ENCODE assay signal across 9 cellular contexts in the genomic region with DNA sequence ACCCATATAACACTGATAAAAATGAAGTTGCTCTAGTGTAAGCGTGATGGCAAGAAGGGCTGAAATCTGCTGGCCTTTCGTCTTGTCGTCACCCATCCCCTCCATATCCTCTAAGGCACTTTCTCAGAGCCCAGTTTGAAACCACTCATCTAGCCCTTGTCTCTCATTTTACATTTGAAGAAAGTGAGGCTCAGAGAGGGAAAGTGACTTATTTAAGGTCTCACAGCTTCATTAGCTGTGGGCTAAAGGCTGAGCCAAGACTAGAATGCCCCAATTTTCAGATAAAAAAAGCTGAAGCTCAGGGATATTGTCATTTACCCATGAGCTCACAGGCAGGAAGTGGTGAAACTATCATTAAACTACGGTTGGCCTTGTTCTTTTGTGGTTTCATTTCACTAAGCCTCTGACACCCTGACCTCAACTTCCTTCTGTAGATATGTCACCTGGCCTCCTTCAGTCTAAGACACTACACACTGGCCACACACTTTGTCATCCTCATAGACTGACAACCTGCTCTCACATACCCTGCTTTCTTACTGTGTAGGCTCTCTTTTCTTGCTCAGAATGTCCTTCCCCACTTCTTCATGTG.
DNase-seq lines count a peak whose midpoint lies in the region; ATAC-seq and TF ChIP-seq lines count a peak whose summit lies in the region.
"Had no signal": no experiment of that assay in that cellular context is flagged by ENCODE, and none has a peak within 500 bp of the region (broad histone marks: within the 10 kb centered on the region; RNA-seq: fewer than 3 reads in every experiment).

No MANE protein-coding gene starts in this region.

- DNase-seq in CD4-positive, CD25-positive, alpha-beta regulatory T cell, result peak; percentile 29 to 96 (median 88)
- peak; percentile 60 for DNase-seq in activated CD4-positive, alpha-beta T cell treated with anti-CD3 and anti-CD28 coated beads for 36 hours
- peak in 1 of 3 donors; percentile 41 for DNase-seq in mucosa of descending colon
- DNase-seq in dermis blood vessel endothelial cell, result no peak
- no peak for DNase-seq in NCI-H2081 (lab: John Stamatoyannopoulos, UW)
- no peak for DNase-seq in islet precursor cell

- no peaks in the 10 kb centered on the region for H3K36me3 ChIP-seq in CD4-positive, CD25-positive, alpha-beta regulatory T cell (ENCODE audit: control insufficient read depth, insufficient read depth, low read length)
- H3K36me3 ChIP-seq in mucosa of descending colon (ENCODE audit: low read depth), result no peaks in the 10 kb centered on the region
- H3K36me3 ChIP-seq: cardiac muscle cell had no signal

- ATAC-seq in CD4-positive, CD25-positive, alpha-beta regulatory T cell (ENCODE audit: low read depth in 2 of 2), result peak; percentile 99
- peak; percentile 96 for ATAC-seq in GM19452 (IDR thresholded peaks at IDR 0.05; ENCODE audit: unreplicated experiment)
- ATAC-seq in HG03460 (IDR thresholded peaks at IDR 0.05; ENCODE audit: unreplicated experiment), result peak; percentile 96
- ATAC-seq in activated CD4-positive, alpha-beta T cell treated with anti-CD3 and anti-CD28 coated beads for 36 hours, result peak; percentile 95
- peak; percentile 89 for ATAC-seq in mucosa of descending colon

- peak overlapping the region; percentile 52 for H3K4me3 ChIP-seq in CD4-positive, CD25-positive, alpha-beta regulatory T cell (ENCODE audit: low read depth, low read length)
- H3K4me3 ChIP-seq in mucosa of descending colon, result no peak overlapping the region
- H3K4me3 ChIP-seq: cardiac muscle cell had no signal

- peaks cover 9% of the 10 kb centered on the region for H3K27me3 Mint-ChIP-seq in CD4-positive, CD25-positive, alpha-beta regulatory T cell
- H3K27me3 Mint-ChIP-seq in activated CD4-positive, alpha-beta T cell treated with anti-CD3 and anti-CD28 coated beads for 36 hours, result no peaks in the 10 kb centered on the region

- H3K4me1 ChIP-seq in CD4-positive, CD25-positive, alpha-beta regulatory T cell (ENCODE audit: control insufficient read depth, insufficient read depth, low read length, poor library complexity, severe bottlenecking), result peaks cover 58% of the 10 kb centered on the region
- H3K4me1 ChIP-seq in mucosa of descending colon (ENCODE audit: low read depth), result peaks cover 5% of the 10 kb centered on the region

- no peaks in the 10 kb centered on the region for H3K27me3 ChIP-seq in CD4-positive, CD25-positive, alpha-beta regulatory T cell (ENCODE audit: control insufficient read depth, insufficient read depth, low read length)
- H3K27me3 ChIP-seq: cardiac muscle cell had no signal

- peak overlapping the region; percentile 11 to 75 (median 56) for H3K4me3 Mint-ChIP-seq in CD4-positive, CD25-positive, alpha-beta regulatory T cell
- peak overlapping the region; percentile 32 for H3K4me3 Mint-ChIP-seq in activated CD4-positive, alpha-beta T cell treated with anti-CD3 and anti-CD28 coated beads for 36 hours

- H3K9me3 Mint-ChIP-seq in CD4-positive, CD25-positive, alpha-beta regulatory T cell, result no peaks in the 10 kb centered on the region
- H3K9me3 Mint-ChIP-seq in activated CD4-positive, alpha-beta T cell treated with anti-CD3 and anti-CD28 coated beads for 36 hours (ENCODE audit: low read depth), result no peaks in the 10 kb centered on the region

- H3K27ac ChIP-seq in CD4-positive, CD25-positive, alpha-beta regulatory T cell (ENCODE audit: insufficient read depth, low read length, poor library complexity, severe bottlenecking), result peak overlapping the region; percentile 76
- H3K27ac ChIP-seq: cardiac muscle cell had no signal

- no peaks in the 10 kb centered on the region for H3K9me3 ChIP-seq in CD4-positive, CD25-positive, alpha-beta regulatory T cell (ENCODE audit: control insufficient read depth in 2 of 2, low read length in 2 of 2)
- H3K9me3 ChIP-seq in mucosa of descending colon, result no peaks in the 10 kb centered on the region

- CTCF ChIA-PET in activated CD4-positive, alpha-beta T cell treated with anti-CD3 and anti-CD28 coated beads for 36 hours (lab: Charles Lee), result interaction anchor here (0.6 kb wide), 1 partner anchor 17 kb away, joined by 3 read pairs; no protein-coding TSS in a partner anchor

- POLR2A ChIA-PET in activated CD4-positive, alpha-beta T cell treated with anti-CD3 and anti-CD28 coated beads for 36 hours (lab: Charles Lee), result interaction anchor here (0.6 kb wide), 1 partner anchor 139 kb away, joined by 3 read pairs; no protein-coding TSS in a partner anchor

- intact Hi-C loops in activated CD4-positive, alpha-beta T cell treated with anti-CD3 and anti-CD28 coated beads for 36 hours (cut with DNase I, micrococcal nuclease), result loop anchor here (1.0 to 10.0 kb wide), 12 partner anchors 41 to 1561 kb away; partner anchors contain the start of genes DMAC1 (in 1 of the 2), KDM4C (in 1 of the 2) and UHRF2 (in 1 of the 2)
- intact Hi-C loops in mucosa of descending colon (cut with DNase I, micrococcal nuclease), result no loop called here

- no peak for TF ChIP-seq CTCF in mucosa of descending colon (IDR thresholded peaks at IDR 0.05)

- H3K27ac Mint-ChIP-seq in CD4-positive, CD25-positive, alpha-beta regulatory T cell, result peak overlapping the region; percentile 82 to 94 (median 88)
- peak overlapping the region; percentile 82 for H3K27ac Mint-ChIP-seq in activated CD4-positive, alpha-beta T cell treated with anti-CD3 and anti-CD28 coated beads for 36 hours

- H3K4me1 Mint-ChIP-seq in CD4-positive, CD25-positive, alpha-beta regulatory T cell, result peaks cover 23 to 77% (median 57%) of the 10 kb centered on the region in 4 donors
- peaks cover 62% of the 10 kb centered on the region for H3K4me1 Mint-ChIP-seq in activated CD4-positive, alpha-beta T cell treated with anti-CD3 and anti-CD28 coated beads for 36 hours

- H3K36me3 Mint-ChIP-seq in CD4-positive, CD25-positive, alpha-beta regulatory T cell, result no peaks in the 10 kb centered on the region
- H3K36me3 Mint-ChIP-seq in activated CD4-positive, alpha-beta T cell treated with anti-CD3 and anti-CD28 coated beads for 36 hours (ENCODE audit: low read depth), result no peaks in the 10 kb centered on the region

Comparison
In these comparisons a context has a peak if more than half of its experiments do, and no peak if none do; other contexts are left out.
1. DNase-seq: peak in CD4-positive, CD25-positive, alpha-beta regulatory T cell (3 of 3) and activated CD4-positive, alpha-beta T cell treated with anti-CD3 and anti-CD28 coated beads for 36 hours (single experiment); none in dermis blood vessel endothelial cell (single experiment), NCI-H2081 (0 of 2) and islet precursor cell (single experiment).
2. intact Hi-C loops: an anchor here in activated CD4-positive, alpha-beta T cell treated with anti-CD3 and anti-CD28 coated beads for 36 hours (1.0 to 10.0 kb wide); none called in mucosa of descending colon.
3. Peak in every context shown above with its lines, with median percentiles within 50 percentile points of each other: ATAC-seq.